Comparison of ENCODE assay signal across 8 cellular contexts in genomic region chr7:74173491-74173865, GRCh38. TPM values are rescaled to one million over a fixed set of nuclear protein-coding genes. Genes with fewer than 3 reads are reported as not detected.
DNase-seq lines count a peak whose midpoint lies in the region; ATAC-seq and TF ChIP-seq lines count a peak whose summit lies in the region.

No MANE protein-coding gene starts in this region.

- H3K9ac ChIP-seq in GM23248 (peak overlapping the region; percentile 98), iPS-15b (ENCODE audit: low read depth, low read length) (peak overlapping the region; percentile 73), subcutaneous abdominal adipose tissue (ENCODE audit: low read length in 5 of 5) (peak overlapping the region in 4 of 5 donors; percentile 74 to 90 (median 82))

- peaks cover 4% of the 10 kb centered on the region; the same call in 1 of the 2 replicates for H4K20me1 ChIP-seq in GM23248 (ENCODE audit: insufficient read depth)

- peak overlapping the region; percentile 83 for H3K4me3 Mint-ChIP-seq in WTC11

- 5 to 6% methylated on average over 11 of the region's 11 CpGs for WGBS in GM23248 (ENCODE audit: low coverage in 1 of 2, low lambda C conversion rate in 2 of 2, missing lambda C conversion rate in 2 of 2), 2 experiments

- H3K4me1 Mint-ChIP-seq in WTC11 = peaks cover 42% of the 10 kb centered on the region

- H3K27ac Mint-ChIP-seq in WTC11 = peak overlapping the region; percentile 93

- H3K4me1 ChIP-seq in GM23248 (ENCODE audit: insufficient read depth) (peaks cover 29% of the 10 kb centered on the region), iPS-15b (ENCODE audit: control insufficient read depth, insufficient read depth, low read length) (peaks cover 5% of the 10 kb centered on the region), subcutaneous abdominal adipose tissue (ENCODE audit: control insufficient read depth in 5 of 5, insufficient read depth in 5 of 5, low read length in 5 of 5) (peaks cover 4 to 51% (median 47%) of the 10 kb centered on the region in 5 donors)

- peaks cover 13% of the 10 kb centered on the region for H3K36me3 Mint-ChIP-seq in WTC11

- TF ChIP-seq CTCF in 22Rv1 (IDR thresholded peaks at IDR 0.05) = no peak
- no peak for TF ChIP-seq CTCF in WTC11 (IDR thresholded peaks at IDR 0.05)

- ATAC-seq in WTC11 = peak; percentile 34

- H3K9me3 ChIP-seq in GM23248 (ENCODE audit: low read depth) (no peaks in the 10 kb centered on the region), iPS-15b (ENCODE audit: control insufficient read depth, insufficient read depth, low read length) (no peaks in the 10 kb centered on the region), subcutaneous abdominal adipose tissue (ENCODE audit: control insufficient read depth in 5 of 5, low read length in 5 of 5) (no peaks in the 10 kb centered on the region)

- H3K4me2 ChIP-seq in GM23248 (ENCODE audit: unreplicated experiment) = peak overlapping the region; percentile 94

- H3K27ac ChIP-seq in 22Rv1 (peak overlapping the region; percentile 85), GM23248 (peak overlapping the region; percentile 89), subcutaneous abdominal adipose tissue (ENCODE audit: low read depth, low read length) (peak overlapping the region; percentile 84)

- no peaks in the 10 kb centered on the region for H3K27me3 ChIP-seq in GM23248 (replicated peaks; ENCODE audit: insufficient read depth)
- no peaks in the 10 kb centered on the region for H3K27me3 ChIP-seq in iPS-15b (ENCODE audit: control insufficient read depth, insufficient read depth, low read length)
- no peaks in the 10 kb centered on the region for H3K27me3 ChIP-seq in subcutaneous abdominal adipose tissue (ENCODE audit: control insufficient read depth in 5 of 5, insufficient read depth in 4 of 5, low read length in 5 of 5)

- H2AFZ ChIP-seq in GM23248 = peak overlapping the region; percentile 92

- peaks cover 34% of the 10 kb centered on the region for H3F3A ChIP-seq in GM23248 (ENCODE audit: insufficient read depth)

- H3K9me3 Mint-ChIP-seq in WTC11 = no peaks in the 10 kb centered on the region

- H3K36me3 ChIP-seq in GM23248 (ENCODE audit: low read depth) = peaks cover 13% of the 10 kb centered on the region; the same call in 1 of the 2 replicates
- no peaks in the 10 kb centered on the region for H3K36me3 ChIP-seq in iPS-15b (ENCODE audit: control insufficient read depth, insufficient read depth, low read length)
- peaks cover 0 to 5% (median 2%) of the 10 kb centered on the region in 5 donors for H3K36me3 ChIP-seq in subcutaneous abdominal adipose tissue (ENCODE audit: control insufficient read depth in 5 of 5, insufficient read depth in 5 of 5, low read length in 5 of 5)

- POLR2A ChIA-PET in WTC11 (lab: Charles Lee) = interaction anchor here (0.6 to 1.7 kb wide), 4 partner anchors 9 to 403 kb away, joined by 3 to 6 read pairs (median 4); partner anchors contain the start of gene LIMK1

- CTCF ChIA-PET in WTC11 (lab: Charles Lee) = interaction anchor here (0.6 to 3.2 kb wide), 8 partner anchors 9 to 108 kb away, joined by 3 to 15 read pairs (median 5); no protein-coding TSS in a partner anchor

- no peaks in the 10 kb centered on the region for H3K27me3 Mint-ChIP-seq in WTC11 (ENCODE audit: low read depth)

- H3K79me2 ChIP-seq in GM23248 (ENCODE audit: insufficient read depth) = peaks cover 42% of the 10 kb centered on the region

- no peak for DNase-seq in GM23248
- no peak for DNase-seq in WTC11 (ENCODE audit: low spot score)
- no peak for DNase-seq in T-helper 9 cell
- no peak for DNase-seq in kidney tubule cell (ENCODE audit: low spot score)
- no peak for DNase-seq in SW 1271 (lab: John Stamatoyannopoulos, UW)

- H3K9me2 ChIP-seq in GM23248 (ENCODE audit: insufficient read depth) = no peaks in the 10 kb centered on the region

- H3K4me3 ChIP-seq in GM23248 = peak overlapping the region; percentile 90
- H3K4me3 ChIP-seq in iPS-15b (ENCODE audit: low read depth, low read length) = peak overlapping the region; percentile 84
- H3K4me3 ChIP-seq in subcutaneous abdominal adipose tissue (ENCODE audit: low read depth in 1 of 5, low read length in 5 of 5) = peak overlapping the region; percentile 68 to 93 (median 82)

- in situ Hi-C loops in GM23248 (cut with MboI) = no loop called here

TF ChIP-seq in WTC11, 78 proteins besides CTCF, POLR2A, EP300 and RAD21:
- TF ChIP-seq MYBL2 (CRISPR knock-in tag; IDR thresholded peaks at IDR 0.05) (no peak), ZNF219 (CRISPR knock-in tag; IDR thresholded peaks at IDR 0.05; ENCODE audit: borderline replicate concordance) (no peak), ATF6 (CRISPR knock-in tag; IDR thresholded peaks at IDR 0.05) (no peak), IRF2 (CRISPR knock-in tag; IDR thresholded peaks at IDR 0.05; ENCODE audit: borderline replicate concordance, low read depth) (no peak), ZNF416 (CRISPR knock-in tag; IDR thresholded peaks at IDR 0.05) (no peak), ARID4B (CRISPR knock-in tag; IDR thresholded peaks at IDR 0.05; ENCODE audit: borderline replicate concordance) (no peak), NR1H2 (CRISPR knock-in tag; IDR thresholded peaks at IDR 0.05) (no peak)

RNA-seq across cellular contexts. Expression of gene EIF4H, which starts 0.7 kb away (rescaled TPM):
- total RNA-seq in GM23248 (2014; rRNA removed; shearing (Covaris generic)) = 261 and 305 TPM in 2 replicates
- polyA plus RNA-seq in GM23248 (2016; fragmentation: Nextera tagmentation; extraction: Ambion mirVana) = 228 and 235 TPM in 2 replicates
- total RNA-seq in WTC11 (2021) = 355 to 373 TPM (median 371 TPM) in 3 replicates

RNA-seq across cellular contexts. Expression of gene LAT2, which starts 36.3 kb away (rescaled TPM):
- 0.97 TPM in 1 of 2 replicates, not detected in the other for total RNA-seq in GM23248 (2014; rRNA removed; shearing (Covaris generic))
- 0.60 and 0.73 TPM in 2 replicates for polyA plus RNA-seq in GM23248 (2016; fragmentation: Nextera tagmentation; extraction: Ambion mirVana)
- total RNA-seq in WTC11 (2021) = 0.33 to 0.76 TPM (median 0.41 TPM) in 3 replicates
